ENCODE assay signal across 1 cellular context in the genomic region with DNA sequence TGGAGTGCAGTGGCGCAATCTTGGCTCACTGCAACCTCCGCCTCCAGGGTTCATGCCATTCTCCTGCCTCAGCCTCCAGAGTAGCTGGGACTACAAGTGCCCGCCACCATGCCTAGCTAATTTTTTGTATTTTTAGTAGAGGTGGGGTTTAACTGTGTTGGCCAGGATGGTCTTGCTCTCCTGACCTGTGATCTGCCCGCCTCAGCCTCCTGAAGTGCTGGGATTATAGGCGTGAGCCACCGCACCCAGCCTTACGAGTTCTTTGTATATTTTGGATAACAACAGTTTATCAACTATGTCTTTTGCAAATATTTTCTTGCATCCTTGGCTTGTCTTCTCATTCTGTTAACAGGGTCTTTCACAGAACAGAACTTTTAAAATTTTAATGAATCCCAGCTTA. TPM values are rescaled to one million over a fixed set of nuclear protein-coding genes. Genes with fewer than 3 reads are reported as not detected.
"Had no signal": no experiment of that assay in that cellular context is flagged by ENCODE, and none has a peak within 500 bp of the region (broad histone marks: within the 10 kb centered on the region; RNA-seq: fewer than 3 reads in every experiment).

No MANE protein-coding gene starts in this region.

RNA-seq across cellular contexts. Expression of a gene that starts 43.2 kb away (rescaled TPM):
- total RNA-seq: testis had no signal
